In the genomic region with DNA sequence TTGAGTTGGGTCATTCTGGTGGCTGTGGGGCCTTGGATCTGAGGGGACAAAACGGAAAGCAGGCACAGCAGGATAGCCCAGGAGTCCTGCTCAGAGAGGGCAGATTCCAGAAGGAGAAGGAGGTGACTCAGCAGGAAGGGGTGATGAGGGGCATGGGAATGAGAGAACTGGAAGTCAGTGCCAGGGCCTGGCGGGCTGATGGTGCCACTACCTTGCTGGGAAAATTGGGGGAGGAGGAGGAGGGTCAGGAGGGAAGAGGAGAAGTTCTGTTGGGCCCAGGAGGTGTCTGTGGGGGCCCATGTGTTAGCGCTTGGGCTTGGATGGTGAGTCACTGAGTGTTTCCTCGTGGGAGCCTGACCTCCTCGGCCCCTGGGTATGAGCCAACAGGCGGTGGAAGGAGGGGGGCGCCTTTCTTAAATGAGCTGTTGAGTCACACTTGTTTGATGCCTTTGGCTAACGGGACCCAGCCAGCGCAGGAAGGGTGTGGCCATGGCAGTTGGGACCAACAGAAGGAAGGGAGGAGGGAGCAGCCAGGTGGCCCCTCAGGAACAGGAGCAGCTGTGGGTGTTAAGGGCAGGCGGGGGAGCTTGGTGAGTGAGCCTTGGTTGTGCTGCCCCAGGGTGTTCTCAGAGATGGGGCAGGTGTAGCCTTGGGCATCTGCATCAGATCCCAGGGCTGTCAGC, we compare ENCODE assay signal across 9 cellular contexts.
A peak's percentile ranks its signal among the peaks of the same experiment; 100 is the strongest.
DNase-seq lines count a peak whose midpoint lies in the region; ATAC-seq and TF ChIP-seq lines count a peak whose summit lies in the region.
"Had no signal": no experiment of that assay in that cellular context is flagged by ENCODE, and none has a peak within 500 bp of the region (broad histone marks: within the 10 kb centered on the region; RNA-seq: fewer than 3 reads in every experiment).

No MANE protein-coding gene starts in this region.

- POLR2A ChIA-PET in Caco-2 (lab: Charles Lee), result no interaction called here

- H3K27me3 Mint-ChIP-seq in Caco-2 (ENCODE audit: insufficient read depth, unreplicated experiment), result no peaks in the 10 kb centered on the region

- no peaks in the 10 kb centered on the region for H3K27me3 ChIP-seq in Caco-2 (replicated peaks; ENCODE audit: control insufficient read depth, insufficient read depth, low read length)

- H3K36me3 ChIP-seq in Caco-2 (ENCODE audit: control insufficient read depth, insufficient read depth, low read length), result peaks cover 14% of the 10 kb centered on the region

- H3K36me3 Mint-ChIP-seq in Caco-2 (ENCODE audit: insufficient read depth, unreplicated experiment), result peaks cover 67% of the 10 kb centered on the region

- peaks cover 6% of the 10 kb centered on the region for H3K9me3 ChIP-seq in Caco-2

- ATAC-seq in esophagus mucosa, result peak; percentile 75
- ATAC-seq in left lobe of liver, result no peak
- ATAC-seq in GM21619 (IDR thresholded peaks at IDR 0.05; ENCODE audit: unreplicated experiment), result no peak

- no peak for TF ChIP-seq CTCF in Caco-2 (IDR thresholded peaks at IDR 0.05; ENCODE audit: insufficient read depth in 1 of 2, low read depth in 1 of 2, low read length in 1 of 2, severe bottlenecking in 1 of 2, unreplicated experiment in 1 of 2)

- peaks cover 17% of the 10 kb centered on the region for H3K4me1 Mint-ChIP-seq in Caco-2 (ENCODE audit: low read depth, unreplicated experiment)
- H3K4me1 Mint-ChIP-seq: activated naive CD4-positive, alpha-beta T cell treated with anti-CD3 and anti-CD28 coated beads, Interleukin-2, amount 50 U/mL, for 24 hours had no signal

- peak overlapping the region; percentile 59 for H3K27ac Mint-ChIP-seq in Caco-2 (ENCODE audit: unreplicated experiment)
- H3K27ac Mint-ChIP-seq: activated naive CD4-positive, alpha-beta T cell treated with anti-CD3 and anti-CD28 coated beads, Interleukin-2, amount 50 U/mL, for 24 hours had no signal

- no peak overlapping the region for H3K4me3 ChIP-seq in Caco-2 (ENCODE audit: low read depth, low read length)

- intact Hi-C loops in Caco-2 (cut with micrococcal nuclease; ENCODE audit: unreplicated experiment), result loop anchor here (1.0 kb wide), 1 partner anchor 28 kb away; no protein-coding TSS in a partner anchor

- BruUV-seq in Caco-2 (replicated peaks; lab: Mats Ljungman, UMichigan), result no TSS peak

- CTCF ChIA-PET in Caco-2 (lab: Charles Lee), result interaction anchor here (1.4 kb wide), 1 partner anchor 28 kb away, joined by 3 read pairs; no protein-coding TSS in a partner anchor

- H3K9me3 Mint-ChIP-seq in Caco-2 (ENCODE audit: unreplicated experiment), result peaks cover 10% of the 10 kb centered on the region

- no peaks in the 10 kb centered on the region; the same call in 1 of the 2 replicates for H3K4me1 ChIP-seq in Caco-2

- H3K4me3 Mint-ChIP-seq in Caco-2 (ENCODE audit: unreplicated experiment), result no peak overlapping the region
- H3K4me3 Mint-ChIP-seq: activated naive CD4-positive, alpha-beta T cell treated with anti-CD3 and anti-CD28 coated beads, Interleukin-2, amount 50 U/mL, for 24 hours had no signal

- DNase-seq in Caco-2, result peak; percentile 27 to 47
- peak; percentile 71 for DNase-seq in NOMO-1 treated with DMSO at 0.1 percent for 48 hours (lab: John Stamatoyannopoulos, UW; ENCODE audit: unreplicated experiment)
- DNase-seq in non-pigmented ciliary epithelial cell (ENCODE audit: low read depth), result peak; percentile 52
- DNase-seq in stimulated activated CD4-positive, alpha-beta T cell treated with anti-CD3 and anti-CD28 coated beads, Interleukin-15, amount 100 ng/mL, for 24 hours, result no peak
- DNase-seq in left lobe of liver (ENCODE audit: low spot score), result no peak
- no peak for DNase-seq in inferior parietal cortex (ENCODE audit: extremely low spot score)

Comparison
In these comparisons a context has a peak if more than half of its experiments do, and no peak if none do; other contexts are left out.
1. DNase-seq: peak in Caco-2 (2 of 2), NOMO-1 treated with DMSO at 0.1 percent for 48 hours (single experiment) and non-pigmented ciliary epithelial cell (single experiment); none in stimulated activated CD4-positive, alpha-beta T cell treated with anti-CD3 and anti-CD28 coated beads, Interleukin-15, amount 100 ng/mL, for 24 hours (single experiment), left lobe of liver (single experiment) and inferior parietal cortex (single experiment).